In the genomic region with DNA sequence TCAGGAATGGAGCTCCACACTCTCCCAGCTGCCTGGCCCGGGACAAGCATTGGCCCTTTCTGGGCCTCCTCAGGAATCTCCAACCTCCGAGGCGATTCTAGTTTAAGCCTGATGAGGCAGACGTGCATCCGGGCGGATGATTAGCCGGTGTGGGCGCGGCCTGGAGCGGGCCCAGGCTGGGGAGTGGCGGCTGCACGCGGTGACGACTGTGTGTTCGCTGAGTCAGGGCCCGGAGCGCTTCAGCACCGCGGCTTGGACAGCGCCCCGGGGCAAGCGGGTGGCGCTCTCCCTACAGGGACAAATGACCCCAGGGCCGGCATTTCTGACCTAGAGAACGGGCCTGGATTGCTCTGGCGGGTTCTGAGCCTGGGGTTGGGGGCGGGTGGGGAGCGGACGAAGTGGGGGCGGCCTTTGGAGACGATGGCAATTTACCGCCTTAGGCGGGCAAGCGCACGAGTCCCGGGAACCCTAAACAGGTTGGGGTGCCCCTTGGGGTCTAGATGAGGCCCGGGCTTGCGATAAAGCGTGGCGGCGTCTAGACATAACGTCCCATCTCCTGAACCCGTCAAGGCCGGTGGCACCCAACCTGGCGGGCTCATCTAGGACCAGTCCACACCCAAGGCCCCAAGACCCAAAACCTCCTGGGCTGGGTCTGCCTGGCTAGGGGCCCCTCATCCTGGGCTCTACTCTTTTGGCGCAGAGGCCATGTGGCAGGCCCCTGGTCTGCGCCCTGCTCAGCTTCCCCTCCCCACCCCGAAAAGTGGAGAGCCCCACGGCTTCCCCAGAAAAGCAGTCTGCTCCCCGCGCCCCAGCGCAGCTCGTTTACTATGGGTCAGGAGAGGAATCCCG, we compare ENCODE assay signal across 1 cellular context.
TF ChIP-seq lines count a peak whose summit lies in the region.

No MANE protein-coding gene starts in this region.

TF ChIP-seq in K562, 482 proteins besides CTCF, POLR2A, EP300 and RAD21 (continued from another document):
- TF ChIP-seq ZBTB9 (CRISPR knock-in tag; IDR thresholded peaks at IDR 0.05) (no peak), ZKSCAN3 (CRISPR knock-in tag; IDR thresholded peaks at IDR 0.05) (no peak), PYGO2 (tag; IDR thresholded peaks at IDR 0.05) (no peak), SLC30A9 (CRISPR knock-in tag; IDR thresholded peaks at IDR 0.05) (no peak), FIP1L1 (IDR thresholded peaks at IDR 0.05; ENCODE audit: low read depth, low read length, poor library complexity, severe bottlenecking) (peak; percentile 32), HMG20B (CRISPR knock-in tag; IDR thresholded peaks at IDR 0.05) (no peak), IRF9 (tag; IDR thresholded peaks at IDR 0.05) (no peak)
